In the genomic region with DNA sequence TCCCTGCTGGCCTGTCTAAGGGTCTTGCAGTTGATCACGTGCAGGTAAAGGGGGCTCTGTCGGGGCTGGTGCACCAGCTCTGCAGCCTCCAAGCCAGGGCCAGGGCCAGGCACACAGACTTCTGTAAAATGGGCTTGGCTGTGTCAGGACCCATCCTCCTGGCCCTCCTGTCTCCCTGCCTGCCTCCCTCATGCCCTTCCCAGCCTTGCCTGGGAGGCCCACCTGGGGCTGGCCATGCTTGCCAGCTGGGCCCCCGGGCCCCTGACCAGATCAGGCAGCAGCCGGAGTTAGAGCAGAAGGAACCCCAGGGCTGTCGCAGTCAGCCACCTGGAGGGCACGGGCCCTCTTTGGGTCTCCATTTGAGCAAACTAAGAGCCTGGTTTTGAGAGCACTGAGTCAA, we compare ENCODE assay signal across 14 cellular contexts.
"Had no signal": no experiment of that assay in that cellular context is flagged by ENCODE, and none has a peak within 500 bp of the region (broad histone marks: within the 10 kb centered on the region; RNA-seq: fewer than 3 reads in every experiment).

No MANE protein-coding gene starts in this region.

- ATAC-seq: activated CD8-positive, alpha-beta memory T cell treated with anti-CD3 and anti-CD28 coated beads, Interleukin-2, amount 10 ng/mL, durations not matched to agents 7 days and 5 days; gastroesophageal sphincter; heart right ventricle; left cardiac atrium; lower lobe of right lung; stimulated activated memory B cell treated with anti-CD40 and anti-IgM and Interleukin-4, amounts not matched to agents 10 μg/mL and 1 μg/mL and 100 μg/mL, for 72 hours had no signal

- H2AFZ ChIP-seq: neural progenitor cell, parathyroid adenoma had no signal

- H3K27me3 ChIP-seq: ascending aorta, gastroesophageal sphincter, heart right ventricle had no signal

- H3K4me2 ChIP-seq: neural progenitor cell had no signal

- H3K36me3 ChIP-seq: neural progenitor cell had no signal

- H3K9ac ChIP-seq: neural progenitor cell, parathyroid adenoma had no signal

- H3K4me3 Mint-ChIP-seq: activated CD8-positive, alpha-beta memory T cell treated with anti-CD3 and anti-CD28 coated beads, Interleukin-2, amount 10 ng/mL, durations not matched to agents 7 days and 5 days had no signal

- H3K27ac Mint-ChIP-seq: activated CD4-positive, alpha-beta T cell treated with anti-CD3 and anti-CD28 coated beads, Interleukin-2, amount 10 ng/mL, durations not matched to agents 24 days and 14 days; activated CD8-positive, alpha-beta memory T cell treated with anti-CD3 and anti-CD28 coated beads, Interleukin-2, amount 10 ng/mL, durations not matched to agents 7 days and 5 days; mesothelial cell of epicardium; neural progenitor cell; stimulated activated memory B cell treated with anti-CD40 and anti-IgM and Interleukin-4, amounts not matched to agents 10 μg/mL and 1 μg/mL and 100 μg/mL, for 72 hours had no signal

- H3K27me3 Mint-ChIP-seq: activated CD8-positive, alpha-beta memory T cell treated with anti-CD3 and anti-CD28 coated beads, Interleukin-2, amount 10 ng/mL, durations not matched to agents 7 days and 5 days; stimulated activated memory B cell treated with anti-CD40 and anti-IgM and Interleukin-4, amounts not matched to agents 10 μg/mL and 1 μg/mL and 100 μg/mL, for 72 hours had no signal

- H3K36me3 Mint-ChIP-seq: activated CD8-positive, alpha-beta memory T cell treated with anti-CD3 and anti-CD28 coated beads, Interleukin-2, amount 10 ng/mL, durations not matched to agents 7 days and 5 days; mesothelial cell of epicardium; neural progenitor cell had no signal

- H3K9me3 Mint-ChIP-seq: activated CD4-positive, alpha-beta T cell treated with anti-CD3 and anti-CD28 coated beads, Interleukin-2, amount 10 ng/mL, durations not matched to agents 24 days and 14 days; mesothelial cell of epicardium; neural progenitor cell; stimulated activated memory B cell treated with anti-CD40 and anti-IgM and Interleukin-4, amounts not matched to agents 10 μg/mL and 1 μg/mL and 100 μg/mL, for 72 hours had no signal

- DNase-seq: activated CD4-positive, alpha-beta T cell treated with anti-CD3 and anti-CD28 coated beads, Interleukin-2, amount 10 ng/mL, durations not matched to agents 24 days and 14 days; activated CD4-positive, CD25-positive, alpha-beta regulatory T cell; activated gamma-delta T cell; activated T-cell treated with anti-CD3 and anti-CD28 coated beads, Interleukin-2, amount 50 U/mL, for 48 hours; heart right ventricle; left cardiac atrium; lower lobe of right lung had no signal

- H3K27ac ChIP-seq: ascending aorta, gastroesophageal sphincter, heart right ventricle, lower lobe of right lung, neural progenitor cell, parathyroid adenoma had no signal

- H3K79me2 ChIP-seq: parathyroid adenoma had no signal

- H3K9me3 ChIP-seq: ascending aorta, gastroesophageal sphincter, heart right ventricle, lower lobe of right lung had no signal

- H3K4me3 ChIP-seq: ascending aorta, gastroesophageal sphincter, lower lobe of right lung, neural progenitor cell had no signal
